Comparison of ENCODE assay signal across 29 cellular contexts in genomic region chr11:38365274-38365673, GRCh38.
"Had no signal": no experiment of that assay in that cellular context is flagged by ENCODE, and none has a peak within 500 bp of the region (broad histone marks: within the 10 kb centered on the region; RNA-seq: fewer than 3 reads in every experiment).

No MANE protein-coding gene starts in this region.

- H3K27ac ChIP-seq: adrenal gland, ascending aorta, VCaP had no signal

- DNase-seq: activated B cell treated with CpG ODN at 0.5 μM for 24 hours; activated CD4-positive, alpha-beta memory T cell treated with anti-CD3 and anti-CD28 coated beads for 36 hours; activated CD4-positive, alpha-beta T cell treated with anti-CD3 and anti-CD28 coated beads for 4 hours; activated CD4-positive, alpha-beta T cell treated with anti-CD3 and anti-CD28 coated beads, Interleukin-2, amount 10 ng/mL, durations not matched to agents 24 days and 14 days; activated CD4-positive, alpha-beta T cell treated with anti-CD3 and anti-CD28 coated beads, Interleukin-2, amount 50 U/mL, for 1 hour; activated CD4-positive, alpha-beta T cell treated with anti-CD3 and anti-CD28 coated beads, Interleukin-2, amount 50 U/mL, for 4 hours; activated CD4-positive, CD25-positive, alpha-beta regulatory T cell treated with anti-CD3 and anti-CD28 coated beads, Interleukin-2, amount 50 U/mL, for 72 hours; activated CD8-positive, alpha-beta memory T cell treated with anti-CD3 and anti-CD28 coated beads, Interleukin-2, amount 50 U/mL, for 4 hours; activated CD8-positive, alpha-beta T cell treated with anti-CD3 and anti-CD28 coated beads for 36 hours; activated effector memory CD4-positive, alpha-beta T cell treated with anti-CD3 and anti-CD28 coated beads, Interleukin-2, amount 50 U/mL, for 16 hours; activated gamma-delta T cell treated with Interleukin-2 at 50 U/mL for 16 hours; activated naive CD4-positive, alpha-beta T cell; activated naive CD4-positive, alpha-beta T cell treated with anti-CD3 and anti-CD28 coated beads for 36 hours; activated naive CD4-positive, alpha-beta T cell treated with anti-CD3 and anti-CD28 coated beads, Interleukin-2, amount 50 U/mL, for 16 hours; activated naive CD8-positive, alpha-beta T cell treated with anti-CD3 and anti-CD28 coated beads for 36 hours; activated T-cell treated with anti-CD3 and anti-CD28 coated beads for 4 hours; activated T-cell treated with anti-CD3 and anti-CD28 coated beads, Interleukin-2, amount 50 U/mL, for 1 hour; activated T-cell treated with anti-CD3 and anti-CD28 coated beads, Interleukin-2, amount 50 U/mL, for 4 hours; activated T-cell treated with anti-CD3 and anti-CD28 coated beads, Interleukin-2, amount 50 U/mL, for 72 hours; adrenal gland; amygdala; anterior cingulate cortex; central memory CD4-positive, alpha-beta T cell; T-helper 1 cell; T-helper 2 cell; T-helper 9 cell had no signal

- H3K9me3 ChIP-seq: adrenal gland, ascending aorta had no signal

- H3K4me3 ChIP-seq: adrenal gland, ascending aorta had no signal

- H3K36me3 ChIP-seq: adrenal gland, ascending aorta had no signal

- FAIRE-seq: TTC549 had no signal

- H3K4me1 ChIP-seq: adrenal gland, ascending aorta had no signal

- H3K27me3 ChIP-seq: adrenal gland, ascending aorta had no signal
